ENCODE assay signal across 10 cellular contexts in genomic region chr2:181164699-181165098, GRCh38.
A peak's percentile ranks its signal among the peaks of the same experiment; 100 is the strongest.
DNase-seq lines count a peak whose midpoint lies in the region; ATAC-seq and TF ChIP-seq lines count a peak whose summit lies in the region.
"Had no signal": no experiment of that assay in that cellular context is flagged by ENCODE, and none has a peak within 500 bp of the region (broad histone marks: within the 10 kb centered on the region; RNA-seq: fewer than 3 reads in every experiment).

No MANE protein-coding gene starts in this region.

- ATAC-seq in GM19438 (IDR thresholded peaks at IDR 0.05; ENCODE audit: low read depth, unreplicated experiment) (peak; percentile 50), HG03342 (IDR thresholded peaks at IDR 0.05; ENCODE audit: unreplicated experiment) (peak; percentile 60)

- H3K27me3 Mint-ChIP-seq in activated naive CD8-positive, alpha-beta T cell treated with anti-CD3 and anti-CD28 coated beads for 36 hours: no peaks in the 10 kb centered on the region

- in situ Hi-C loops in GM13976 (cut with MboI; ENCODE audit: low sequenced_read_pairs, unreplicated experiment): no loop called here

- H3K27ac Mint-ChIP-seq in activated naive CD8-positive, alpha-beta T cell treated with anti-CD3 and anti-CD28 coated beads for 36 hours: peak overlapping the region; percentile 86
- H3K27ac Mint-ChIP-seq: brain had no signal

- TF ChIP-seq CTCF in GM13976 (IDR thresholded peaks at IDR 0.05; ENCODE audit: borderline replicate concordance, control extremely low read depth, extremely low read depth, insufficient read depth, missing control alignments): no peak

- peaks cover 59% of the 10 kb centered on the region for H3K36me3 Mint-ChIP-seq in activated naive CD8-positive, alpha-beta T cell treated with anti-CD3 and anti-CD28 coated beads for 36 hours
- H3K36me3 Mint-ChIP-seq: brain had no signal

- H3K4me3 Mint-ChIP-seq in activated naive CD8-positive, alpha-beta T cell treated with anti-CD3 and anti-CD28 coated beads for 36 hours: peak overlapping the region; percentile 55
- H3K4me3 Mint-ChIP-seq: brain had no signal

- DNase-seq in GM13976 (ENCODE audit: low spot score): peak; percentile 34
- DNase-seq in activated naive CD8-positive, alpha-beta T cell treated with anti-CD3 and anti-CD28 coated beads for 36 hours: no peak
- DNase-seq in NCI-H2227 (lab: John Stamatoyannopoulos, UW; ENCODE audit: unreplicated experiment): no peak
- DNase-seq in DMS 273 treated with DMSO at 0.1 percent for 48 hours (lab: John Stamatoyannopoulos, UW): no peak
- DNase-seq in amniotic stem cell (lab: John Stamatoyannopoulos, UW): no peak
- no peak for DNase-seq in NCI-H510A treated with DMSO at 0.1 percent for 48 hours (lab: John Stamatoyannopoulos, UW)
- DNase-seq: NCI-H2171 treated with DMSO at 0.1 percent for 48 hours had no signal

- H3K9me3 Mint-ChIP-seq in activated naive CD8-positive, alpha-beta T cell treated with anti-CD3 and anti-CD28 coated beads for 36 hours: peaks cover 37% of the 10 kb centered on the region

- H3K4me1 Mint-ChIP-seq in activated naive CD8-positive, alpha-beta T cell treated with anti-CD3 and anti-CD28 coated beads for 36 hours: peaks cover 50% of the 10 kb centered on the region
